1 cellular context compared by ENCODE assay signal in the genomic region with DNA sequence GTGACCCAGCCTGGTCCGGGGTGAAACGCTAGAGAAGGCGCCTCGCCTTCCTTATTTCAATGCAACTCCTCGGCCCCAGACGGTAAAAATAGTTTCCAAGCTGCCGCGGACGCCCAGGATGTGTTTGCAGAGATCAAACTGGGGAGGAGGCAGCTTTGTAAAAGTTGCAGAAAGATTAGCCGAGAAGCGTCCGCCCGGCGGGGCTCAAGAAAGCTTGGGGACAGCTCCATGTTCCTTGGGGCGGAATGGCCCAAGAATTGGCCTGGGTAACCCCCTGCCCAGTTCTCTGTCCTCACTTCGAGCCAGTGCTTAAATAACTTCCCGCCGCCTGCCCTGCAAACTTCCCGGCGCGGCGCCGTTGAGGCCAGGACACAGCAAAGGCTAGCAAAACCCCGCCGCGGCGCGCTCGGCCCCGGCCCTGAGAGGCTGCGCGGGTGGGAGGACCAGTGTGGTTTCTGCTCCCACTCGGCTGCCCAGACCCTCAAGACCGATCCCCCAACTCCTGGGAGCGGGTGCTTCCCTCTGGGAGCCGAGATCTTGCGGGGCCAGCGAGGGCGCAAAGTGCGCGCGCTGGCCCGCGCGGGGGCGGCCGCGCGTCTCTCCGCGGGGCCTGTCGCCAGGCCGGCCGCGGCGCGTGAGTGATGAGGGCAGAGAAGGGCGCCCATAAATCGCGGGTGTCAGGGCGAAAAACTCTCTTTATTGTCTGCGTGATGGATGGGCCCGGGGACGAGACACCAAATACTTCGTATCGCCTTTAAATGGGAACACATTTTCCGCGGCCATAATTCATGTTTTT.
TF ChIP-seq lines count a peak whose summit lies in the region.

No MANE protein-coding gene starts in this region.

TF ChIP-seq in HepG2, 621 proteins besides CTCF, POLR2A, EP300 and RAD21 (continued from another document):
- TF ChIP-seq, protein P1, sequence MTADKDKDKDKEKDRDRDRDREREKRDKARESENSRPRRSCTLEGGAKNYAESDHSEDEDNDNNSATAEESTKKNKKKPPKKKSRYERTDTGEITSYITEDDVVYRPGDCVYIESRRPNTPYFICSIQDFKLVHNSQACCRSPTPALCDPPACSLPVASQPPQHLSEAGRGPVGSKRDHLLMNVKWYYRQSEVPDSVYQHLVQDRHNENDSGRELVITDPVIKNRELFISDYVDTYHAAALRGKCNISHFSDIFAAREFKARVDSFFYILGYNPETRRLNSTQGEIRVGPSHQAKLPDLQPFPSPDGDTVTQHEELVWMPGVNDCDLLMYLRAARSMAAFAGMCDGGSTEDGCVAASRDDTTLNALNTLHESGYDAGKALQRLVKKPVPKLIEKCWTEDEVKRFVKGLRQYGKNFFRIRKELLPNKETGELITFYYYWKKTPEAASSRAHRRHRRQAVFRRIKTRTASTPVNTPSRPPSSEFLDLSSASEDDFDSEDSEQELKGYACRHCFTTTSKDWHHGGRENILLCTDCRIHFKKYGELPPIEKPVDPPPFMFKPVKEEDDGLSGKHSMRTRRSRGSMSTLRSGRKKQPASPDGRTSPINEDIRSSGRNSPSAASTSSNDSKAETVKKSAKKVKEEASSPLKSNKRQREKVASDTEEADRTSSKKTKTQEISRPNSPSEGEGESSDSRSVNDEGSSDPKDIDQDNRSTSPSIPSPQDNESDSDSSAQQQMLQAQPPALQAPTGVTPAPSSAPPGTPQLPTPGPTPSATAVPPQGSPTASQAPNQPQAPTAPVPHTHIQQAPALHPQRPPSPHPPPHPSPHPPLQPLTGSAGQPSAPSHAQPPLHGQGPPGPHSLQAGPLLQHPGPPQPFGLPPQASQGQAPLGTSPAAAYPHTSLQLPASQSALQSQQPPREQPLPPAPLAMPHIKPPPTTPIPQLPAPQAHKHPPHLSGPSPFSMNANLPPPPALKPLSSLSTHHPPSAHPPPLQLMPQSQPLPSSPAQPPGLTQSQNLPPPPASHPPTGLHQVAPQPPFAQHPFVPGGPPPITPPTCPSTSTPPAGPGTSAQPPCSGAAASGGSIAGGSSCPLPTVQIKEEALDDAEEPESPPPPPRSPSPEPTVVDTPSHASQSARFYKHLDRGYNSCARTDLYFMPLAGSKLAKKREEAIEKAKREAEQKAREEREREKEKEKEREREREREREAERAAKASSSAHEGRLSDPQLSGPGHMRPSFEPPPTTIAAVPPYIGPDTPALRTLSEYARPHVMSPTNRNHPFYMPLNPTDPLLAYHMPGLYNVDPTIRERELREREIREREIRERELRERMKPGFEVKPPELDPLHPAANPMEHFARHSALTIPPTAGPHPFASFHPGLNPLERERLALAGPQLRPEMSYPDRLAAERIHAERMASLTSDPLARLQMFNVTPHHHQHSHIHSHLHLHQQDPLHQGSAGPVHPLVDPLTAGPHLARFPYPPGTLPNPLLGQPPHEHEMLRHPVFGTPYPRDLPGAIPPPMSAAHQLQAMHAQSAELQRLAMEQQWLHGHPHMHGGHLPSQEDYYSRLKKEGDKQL (CRISPR knock-in tag; IDR thresholded peaks at IDR 0.05; ENCODE audit: low read depth), result no peak
- TF ChIP-seq ZBTB1 (CRISPR knock-in tag; IDR thresholded peaks at IDR 0.05; ENCODE audit: borderline replicate concordance), result no peak
- TF ChIP-seq FOSL2 (CRISPR knock-in tag; IDR thresholded peaks at IDR 0.05), result no peak
- peak; percentile 68 for TF ChIP-seq RBFOX2 (IDR thresholded peaks at IDR 0.05; ENCODE audit: low read depth, low read length)
- no peak for TF ChIP-seq ATRX (CRISPR knock-in tag; IDR thresholded peaks at IDR 0.05; ENCODE audit: borderline replicate concordance)
- no peak for TF ChIP-seq ZNF878 (CRISPR knock-in tag; IDR thresholded peaks at IDR 0.05)
- TF ChIP-seq YEATS4 (CRISPR knock-in tag; IDR thresholded peaks at IDR 0.05; ENCODE audit: borderline replicate concordance), result no peak
- TF ChIP-seq ADNP (CRISPR knock-in tag; IDR thresholded peaks at IDR 0.05), result no peak
- TF ChIP-seq ZNF839 (CRISPR knock-in tag; IDR thresholded peaks at IDR 0.05; ENCODE audit: borderline replicate concordance), result no peak
- TF ChIP-seq HMG20B (CRISPR knock-in tag; conservative IDR thresholded peaks at IDR 0.05), result no peak
- TF ChIP-seq ZKSCAN8 (CRISPR knock-in tag; IDR thresholded peaks at IDR 0.05; ENCODE audit: borderline replicate concordance), result no peak
- no peak for TF ChIP-seq PITX1 (CRISPR knock-in tag; IDR thresholded peaks at IDR 0.05)
- TF ChIP-seq SETDB1 (CRISPR knock-in tag; IDR thresholded peaks at IDR 0.05; ENCODE audit: borderline replicate concordance), result no peak
- TF ChIP-seq, protein P2, sequence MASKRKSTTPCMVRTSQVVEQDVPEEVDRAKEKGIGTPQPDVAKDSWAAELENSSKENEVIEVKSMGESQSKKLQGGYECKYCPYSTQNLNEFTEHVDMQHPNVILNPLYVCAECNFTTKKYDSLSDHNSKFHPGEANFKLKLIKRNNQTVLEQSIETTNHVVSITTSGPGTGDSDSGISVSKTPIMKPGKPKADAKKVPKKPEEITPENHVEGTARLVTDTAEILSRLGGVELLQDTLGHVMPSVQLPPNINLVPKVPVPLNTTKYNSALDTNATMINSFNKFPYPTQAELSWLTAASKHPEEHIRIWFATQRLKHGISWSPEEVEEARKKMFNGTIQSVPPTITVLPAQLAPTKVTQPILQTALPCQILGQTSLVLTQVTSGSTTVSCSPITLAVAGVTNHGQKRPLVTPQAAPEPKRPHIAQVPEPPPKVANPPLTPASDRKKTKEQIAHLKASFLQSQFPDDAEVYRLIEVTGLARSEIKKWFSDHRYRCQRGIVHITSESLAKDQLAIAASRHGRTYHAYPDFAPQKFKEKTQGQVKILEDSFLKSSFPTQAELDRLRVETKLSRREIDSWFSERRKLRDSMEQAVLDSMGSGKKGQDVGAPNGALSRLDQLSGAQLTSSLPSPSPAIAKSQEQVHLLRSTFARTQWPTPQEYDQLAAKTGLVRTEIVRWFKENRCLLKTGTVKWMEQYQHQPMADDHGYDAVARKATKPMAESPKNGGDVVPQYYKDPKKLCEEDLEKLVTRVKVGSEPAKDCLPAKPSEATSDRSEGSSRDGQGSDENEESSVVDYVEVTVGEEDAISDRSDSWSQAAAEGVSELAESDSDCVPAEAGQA (IDR thresholded peaks at IDR 0.05; ENCODE audit: low read depth), result no peak
- TF ChIP-seq, protein P2 (CRISPR knock-in tag; IDR thresholded peaks at IDR 0.05; ENCODE audit: borderline replicate concordance), result no peak
- TF ChIP-seq TBX2 (CRISPR knock-in tag; IDR thresholded peaks at IDR 0.05; ENCODE audit: borderline replicate concordance), result no peak
- TF ChIP-seq AGO2 (optimal IDR thresholded peaks at IDR 0.05; ENCODE audit: low read depth, low read length), result peak; percentile 38
- TF ChIP-seq, protein P3, sequence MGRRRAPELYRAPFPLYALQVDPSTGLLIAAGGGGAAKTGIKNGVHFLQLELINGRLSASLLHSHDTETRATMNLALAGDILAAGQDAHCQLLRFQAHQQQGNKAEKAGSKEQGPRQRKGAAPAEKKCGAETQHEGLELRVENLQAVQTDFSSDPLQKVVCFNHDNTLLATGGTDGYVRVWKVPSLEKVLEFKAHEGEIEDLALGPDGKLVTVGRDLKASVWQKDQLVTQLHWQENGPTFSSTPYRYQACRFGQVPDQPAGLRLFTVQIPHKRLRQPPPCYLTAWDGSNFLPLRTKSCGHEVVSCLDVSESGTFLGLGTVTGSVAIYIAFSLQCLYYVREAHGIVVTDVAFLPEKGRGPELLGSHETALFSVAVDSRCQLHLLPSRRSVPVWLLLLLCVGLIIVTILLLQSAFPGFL (CRISPR knock-in tag; IDR thresholded peaks at IDR 0.05), result no peak
- TF ChIP-seq PRPF4 (IDR thresholded peaks at IDR 0.05; ENCODE audit: low read depth, low read length, poor library complexity, severe bottlenecking), result peak; percentile 2
- TF ChIP-seq ZNF766 (CRISPR knock-in tag; IDR thresholded peaks at IDR 0.05; ENCODE audit: borderline replicate concordance), result no peak
- no peak for TF ChIP-seq ETV5 (CRISPR knock-in tag; IDR thresholded peaks at IDR 0.05; ENCODE audit: borderline replicate concordance)
- TF ChIP-seq ZNF569 (CRISPR knock-in tag; IDR thresholded peaks at IDR 0.05; ENCODE audit: borderline replicate concordance), result no peak
- TF ChIP-seq BORCS8-MEF2B (CRISPR knock-in tag; IDR thresholded peaks at IDR 0.05), result no peak
- TF ChIP-seq POLR2G (IDR thresholded peaks at IDR 0.05; ENCODE audit: low read depth, low read length), result 0 out of 2 replicates have a peak, but pooled peaks have one; percentile 27
- TF ChIP-seq, protein P4, sequence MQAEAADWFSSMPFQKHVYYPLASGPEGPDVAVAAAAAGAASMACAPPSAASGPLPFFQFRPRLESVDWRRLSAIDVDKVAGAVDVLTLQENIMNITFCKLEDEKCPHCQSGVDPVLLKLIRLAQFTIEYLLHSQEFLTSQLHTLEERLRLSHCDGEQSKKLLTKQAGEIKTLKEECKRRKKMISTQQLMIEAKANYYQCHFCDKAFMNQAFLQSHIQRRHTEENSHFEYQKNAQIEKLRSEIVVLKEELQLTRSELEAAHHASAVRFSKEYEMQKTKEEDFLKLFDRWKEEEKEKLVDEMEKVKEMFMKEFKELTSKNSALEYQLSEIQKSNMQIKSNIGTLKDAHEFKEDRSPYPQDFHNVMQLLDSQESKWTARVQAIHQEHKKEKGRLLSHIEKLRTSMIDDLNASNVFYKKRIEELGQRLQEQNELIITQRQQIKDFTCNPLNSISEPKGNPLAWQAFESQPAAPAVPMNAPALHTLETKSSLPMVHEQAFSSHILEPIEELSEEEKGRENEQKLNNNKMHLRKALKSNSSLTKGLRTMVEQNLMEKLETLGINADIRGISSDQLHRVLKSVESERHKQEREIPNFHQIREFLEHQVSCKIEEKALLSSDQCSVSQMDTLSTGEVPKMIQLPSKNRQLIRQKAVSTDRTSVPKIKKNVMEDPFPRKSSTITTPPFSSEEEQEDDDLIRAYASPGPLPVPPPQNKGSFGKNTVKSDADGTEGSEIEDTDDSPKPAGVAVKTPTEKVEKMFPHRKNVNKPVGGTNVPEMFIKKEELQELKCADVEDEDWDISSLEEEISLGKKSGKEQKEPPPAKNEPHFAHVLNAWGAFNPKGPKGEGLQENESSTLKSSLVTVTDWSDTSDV (CRISPR knock-in tag; IDR thresholded peaks at IDR 0.05), result no peak
- TF ChIP-seq ZZZ3 (CRISPR knock-in tag; IDR thresholded peaks at IDR 0.05; ENCODE audit: borderline replicate concordance), result no peak
